ENCODE assay signal across 19 cellular contexts in the genomic region with DNA sequence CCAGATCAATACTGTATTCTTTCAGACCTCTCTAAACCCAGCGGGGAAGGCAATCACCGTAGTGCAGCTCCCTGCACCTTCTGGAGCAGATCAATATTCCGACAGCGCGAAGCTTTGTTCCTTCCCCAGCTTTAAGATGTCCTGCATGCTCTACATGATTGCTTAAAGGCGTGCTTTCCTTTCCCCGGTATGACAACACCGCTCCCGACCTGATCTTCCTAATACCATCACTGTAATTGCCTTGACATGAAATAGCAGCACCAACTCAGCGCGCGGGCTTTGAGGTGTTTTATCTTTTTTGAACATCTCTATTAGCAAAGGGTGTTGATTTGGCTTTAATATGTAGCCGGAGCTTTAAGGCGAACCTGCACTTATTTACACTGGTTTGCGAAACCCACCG.
"Had no signal": no experiment of that assay in that cellular context is flagged by ENCODE, and none has a peak within 500 bp of the region (broad histone marks: within the 10 kb centered on the region; RNA-seq: fewer than 3 reads in every experiment).

No MANE protein-coding gene starts in this region.

- H3K4me3 ChIP-seq: colonic mucosa, hepatocyte, lung, suprapubic skin, tibial artery, upper lobe of right lung had no signal

- H3K9me3 ChIP-seq: colonic mucosa, suprapubic skin, tibial artery, upper lobe of right lung had no signal

- H3K4me1 ChIP-seq: colonic mucosa, foreskin keratinocyte, suprapubic skin, tibial artery, upper lobe of right lung had no signal

- H3K36me3 ChIP-seq: colonic mucosa, suprapubic skin, tibial artery, upper lobe of right lung had no signal

- H3K4me1 Mint-ChIP-seq: naive thymus-derived CD4-positive, alpha-beta T cell had no signal

- ATAC-seq: foreskin keratinocyte; left colon; left ventricle myocardium superior; naive thymus-derived CD4-positive, alpha-beta T cell; right cardiac atrium; upper lobe of right lung had no signal

- H2AFZ ChIP-seq: hepatocyte had no signal

- H3K36me3 Mint-ChIP-seq: naive thymus-derived CD4-positive, alpha-beta T cell had no signal

- H3K4me3 Mint-ChIP-seq: naive thymus-derived CD4-positive, alpha-beta T cell had no signal

- DNase-seq: colonic mucosa; dermis blood vessel endothelial cell; erythroblast; foreskin keratinocyte; head of caudate nucleus; left colon; left ventricle myocardium superior; mesendoderm; naive thymus-derived CD4-positive, alpha-beta T cell; right cardiac atrium; small intestine; stimulated activated CD4-positive, alpha-beta T cell treated with anti-CD3 and anti-CD28 coated beads, Interleukin-12 subunit alpha, Interleukin-12 subunit beta, amount 100 ng/mL, for 4 hours; stimulated activated naive CD4-positive, alpha-beta T cell treated with Interleukin-2 at 50 U/mL for 16 hours; tibial artery; upper lobe of right lung had no signal

- H3K79me2 ChIP-seq: hepatocyte had no signal

- H3K27ac ChIP-seq: colonic mucosa, foreskin keratinocyte, hepatocyte, suprapubic skin, tibial artery, upper lobe of right lung had no signal

- FAIRE-seq: endothelial cell of umbilical vein, small intestine had no signal

- H3K27me3 ChIP-seq: colonic mucosa, foreskin keratinocyte, suprapubic skin, tibial artery, upper lobe of right lung had no signal

- H3K4me2 ChIP-seq: hepatocyte had no signal

- H3K27ac Mint-ChIP-seq: naive thymus-derived CD4-positive, alpha-beta T cell had no signal
